Comparison of ENCODE assay signal across 17 cellular contexts in the genomic region with DNA sequence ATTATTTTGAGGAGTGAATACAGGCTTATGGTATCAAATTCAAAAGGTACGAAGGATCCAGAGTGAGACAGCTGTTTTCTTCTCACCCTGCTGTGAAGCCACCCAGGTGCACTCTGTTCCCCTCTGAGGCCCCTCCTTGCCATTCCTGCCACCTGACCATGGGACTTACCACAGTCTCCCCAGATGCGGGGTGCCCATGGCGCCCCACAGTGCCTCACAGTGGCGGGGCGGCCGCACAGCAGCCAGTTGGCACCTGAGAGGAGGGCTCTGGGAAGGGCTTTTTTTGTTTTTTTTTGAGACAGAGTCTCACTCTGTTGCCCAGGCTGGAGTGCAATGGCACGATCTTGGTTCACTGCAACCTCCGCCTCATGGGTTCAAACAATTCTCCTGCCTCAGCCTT.
DNase-seq lines count a peak whose midpoint lies in the region; ATAC-seq and TF ChIP-seq lines count a peak whose summit lies in the region.
"Had no signal": no experiment of that assay in that cellular context is flagged by ENCODE, and none has a peak within 500 bp of the region (broad histone marks: within the 10 kb centered on the region; RNA-seq: fewer than 3 reads in every experiment).

No MANE protein-coding gene starts in this region.

- ATAC-seq in HG03432 (IDR thresholded peaks at IDR 0.05; ENCODE audit: unreplicated experiment): no peak

- no peaks in the 10 kb centered on the region for H3K4me1 ChIP-seq in MM.1S (ENCODE audit: low read length)

- no peaks in the 10 kb centered on the region for H3K79me2 ChIP-seq in MM.1S (ENCODE audit: low read length)

- TF ChIP-seq CTCF in GM12865 (IDR thresholded peaks at IDR 0.05; ENCODE audit: insufficient read depth, low read depth, low read length, missing control alignments) (peak; percentile 58), MM.1S (IDR thresholded peaks at IDR 0.05; ENCODE audit: low read length) (peak; percentile 35), epithelial cell of proximal tubule (conservative IDR thresholded peaks at IDR 0.05; ENCODE audit: low read depth, low read length) (peak; percentile 31)

- no peaks in the 10 kb centered on the region for H4K20me1 ChIP-seq in MM.1S (ENCODE audit: insufficient read depth, low read length)

- H3K4me2 ChIP-seq in MM.1S (ENCODE audit: low read depth, low read length): no peak overlapping the region

- H3K27me3 ChIP-seq in MM.1S (replicated peaks; ENCODE audit: insufficient read depth, low read length): peaks cover 56% of the 10 kb centered on the region
- H3K27me3 ChIP-seq: neutrophil had no signal

- H3K9me2 ChIP-seq in MM.1S (replicated peaks; ENCODE audit: insufficient read depth, low read length): no peaks in the 10 kb centered on the region

- H3K9me3 ChIP-seq in MM.1S (replicated peaks; ENCODE audit: insufficient read depth, low read length): no peaks in the 10 kb centered on the region
- H3K9me3 ChIP-seq: neutrophil had no signal

- DNase-seq in DMS 273 (lab: John Stamatoyannopoulos, UW; ENCODE audit: unreplicated experiment) (peak; percentile 16), DMS 273 treated with DMSO at 0.1 percent for 48 hours (lab: John Stamatoyannopoulos, UW) (no peak), GM12865 (ENCODE audit: low read depth) (peak; percentile 55), MM.1S (no peak), epithelial cell of proximal tubule (ENCODE audit: low read depth) (no peak), inferior parietal cortex (ENCODE audit: extremely low spot score) (no peak)
- no peak for DNase-seq in effector CD8-positive, alpha-beta T cell (lab: John Stamatoyannopoulos, UW)
- DNase-seq: activated naive CD4-positive, alpha-beta T cell treated with Interleukin-2 at 50 U/mL for 16 hours; central memory CD4-positive, alpha-beta T cell; hippocampal formation; KBM-7; NCI-H2081 treated with DMSO at 0.1 percent for 48 hours; trophoblast cell had no signal

- H3K4me3 ChIP-seq in GM12865 (ENCODE audit: low read depth, low read length): no peak overlapping the region
- no peak overlapping the region for H3K4me3 ChIP-seq in MM.1S (ENCODE audit: low read length)
- H3K4me3 ChIP-seq in epithelial cell of proximal tubule (ENCODE audit: low read depth, low read length): no peak overlapping the region
- H3K4me3 ChIP-seq: lung had no signal

- H2AFZ ChIP-seq in MM.1S (ENCODE audit: low read length): no peak overlapping the region

- H3K27ac ChIP-seq in MM.1S (ENCODE audit: low read length): no peak overlapping the region
- H3K27ac ChIP-seq: epithelial cell of prostate, neutrophil had no signal

- H3F3A ChIP-seq in MM.1S (ENCODE audit: insufficient read depth, low read length): no peaks in the 10 kb centered on the region

- no peaks in the 10 kb centered on the region for H3K36me3 ChIP-seq in MM.1S (replicated peaks; ENCODE audit: insufficient read depth, low read length)
- H3K36me3 ChIP-seq: neutrophil had no signal

- no peak overlapping the region for H3K9ac ChIP-seq in MM.1S (ENCODE audit: low read length)

Comparison
In these comparisons a context has a peak if more than half of its experiments do, and no peak if none do; other contexts are left out.
1. DNase-seq: peak in DMS 273 (single experiment) and GM12865 (single experiment); none in DMS 273 treated with DMSO at 0.1 percent for 48 hours (single experiment), MM.1S (single experiment), epithelial cell of proximal tubule (single experiment), inferior parietal cortex (single experiment) and effector CD8-positive, alpha-beta T cell (single experiment).
2. Peak in every context shown above with its lines, with median percentiles within 50 percentile points of each other: CTCF ChIP-seq.